In the genomic region with DNA sequence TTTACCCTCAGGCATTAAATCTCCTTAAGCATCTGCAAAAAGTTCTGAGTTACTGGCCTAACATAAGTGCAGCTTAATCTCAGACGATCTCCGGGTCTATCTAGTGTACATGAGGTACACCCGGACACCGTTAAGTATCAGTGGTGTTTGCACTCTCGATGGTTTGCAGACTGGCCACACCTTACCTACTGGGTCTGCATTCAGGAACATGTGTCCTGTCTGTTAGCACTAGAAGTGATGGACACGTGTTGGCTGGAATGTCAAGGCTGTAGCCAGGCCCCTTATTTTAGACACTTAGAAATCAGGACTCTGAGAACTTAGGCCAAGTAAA, we compare ENCODE assay signal across 8 cellular contexts. TPM values are rescaled to one million over a fixed set of nuclear protein-coding genes. Genes with fewer than 3 reads are reported as not detected.
DNase-seq lines count a peak whose midpoint lies in the region; ATAC-seq and TF ChIP-seq lines count a peak whose summit lies in the region.

No MANE protein-coding gene starts in this region.

- ATAC-seq in HG02759 (IDR thresholded peaks at IDR 0.05; ENCODE audit: unreplicated experiment): peak; percentile 5

- no peak for DNase-seq in SJCRH30
- DNase-seq in endothelial cell (ENCODE audit: low spot score): no peak
- DNase-seq in dedifferentiated amniotic fluid mesenchymal stem cell (ENCODE audit: extremely low spot score): no peak
- DNase-seq in NCI-H226: no peak
- no peak for DNase-seq in NCI-H2196 (lab: John Stamatoyannopoulos, UW; ENCODE audit: unreplicated experiment)

- H3K4me3 Mint-ChIP-seq in endothelial cell (ENCODE audit: unreplicated experiment) (peak overlapping the region; percentile 97), nephron (peak overlapping the region; percentile 90 to 94 (median 92))

- H3K27me3 Mint-ChIP-seq in endothelial cell (ENCODE audit: unreplicated experiment): peaks cover 3% of the 10 kb centered on the region
- no peaks in the 10 kb centered on the region for H3K27me3 Mint-ChIP-seq in nephron (ENCODE audit: low read depth)

- no peaks in the 10 kb centered on the region for H3K27me3 ChIP-seq in SJCRH30

- no peaks in the 10 kb centered on the region for H3K9me3 ChIP-seq in SJCRH30 (replicated peaks)

- peak overlapping the region; percentile 62; the same call in 1 of the 2 replicates for H3K27ac ChIP-seq in SJCRH30

- H3K4me1 Mint-ChIP-seq in endothelial cell (ENCODE audit: unreplicated experiment): peaks cover 11% of the 10 kb centered on the region
- peaks cover 46% of the 10 kb centered on the region for H3K4me1 Mint-ChIP-seq in nephron

- no peaks in the 10 kb centered on the region for H3K9me3 Mint-ChIP-seq in endothelial cell (ENCODE audit: unreplicated experiment)
- no peaks in the 10 kb centered on the region for H3K9me3 Mint-ChIP-seq in nephron

- H3K4me1 ChIP-seq in SJCRH30: peaks cover 9% of the 10 kb centered on the region

- H3K36me3 Mint-ChIP-seq in endothelial cell (ENCODE audit: low read depth, unreplicated experiment) (peaks cover 6% of the 10 kb centered on the region), nephron (ENCODE audit: low read depth) (peaks cover 15% of the 10 kb centered on the region)

- TF ChIP-seq CTCF in endothelial cell (IDR thresholded peaks at IDR 0.05; ENCODE audit: unreplicated experiment) (no peak), nephron (IDR thresholded peaks at IDR 0.05; ENCODE audit: unreplicated experiment in 3 of 3) (no peak)

- peak overlapping the region; percentile 90 for H3K4me3 ChIP-seq in GM08714 (ENCODE audit: low read length)
- H3K4me3 ChIP-seq in SJCRH30: peak overlapping the region; percentile 80

- no peaks in the 10 kb centered on the region for H3K36me3 ChIP-seq in SJCRH30

- H3K27ac Mint-ChIP-seq in endothelial cell (ENCODE audit: unreplicated experiment): peak overlapping the region; percentile 92
- peak overlapping the region; percentile 94 to 97 (median 95) for H3K27ac Mint-ChIP-seq in nephron

RNA-seq across cellular contexts. Expression of gene AGL, which starts 0.8 kb away (rescaled TPM):
- 9.8 and 11.4 TPM in 2 replicates for total RNA-seq in SJCRH30 (2014; rRNA removed; shearing (Covaris generic))
- total RNA-seq in endothelial cell (ENCODE audit: unreplicated experiment): 26.7 TPM
